In genomic region chr1:51986718-51987117, GRCh38 we compare ENCODE assay signal across 16 cellular contexts. TPM values are rescaled to one million over a fixed set of nuclear protein-coding genes. Genes with fewer than 3 reads are reported as not detected.
"Had no signal": no experiment of that assay in that cellular context is flagged by ENCODE, and none has a peak within 500 bp of the region (broad histone marks: within the 10 kb centered on the region; RNA-seq: fewer than 3 reads in every experiment).

No MANE protein-coding gene starts in this region.

- H3K27ac ChIP-seq: ascending aorta, esophagus squamous epithelium, heart left ventricle, thoracic aorta had no signal

- H3K4me3 ChIP-seq: ascending aorta, esophagus squamous epithelium, heart left ventricle, thoracic aorta had no signal

- H3K4me3 Mint-ChIP-seq: activated CD8-positive, alpha-beta T cell treated with anti-CD3 and anti-CD28 coated beads, Interleukin-2, amount 10 ng/mL, durations not matched to agents 7 days and 5 days; activated naive CD8-positive, alpha-beta T cell treated with anti-CD3 and anti-CD28 coated beads, Interleukin-2, amount 50 U/mL, for 24 hours; activated T-helper 1 cell treated with anti-CD3 and anti-CD28 coated beads, Interleukin-12 subunit alpha, Interleukin-12 subunit beta, Interleukin-2, Interleukin-4 antibody, amounts not matched to agents 30 ng/mL and 10 ng/mL and 1 ng/mL, durations not matched to agents 14 hours and 24 hours and 36 hours; neural crest cell; stimulated activated naive CD8-positive, alpha-beta T cell treated with anti-CD3 and anti-CD28 coated beads, Interleukin-15, amount 100 ng/mL, for 72 hours had no signal

- H3K9me3 Mint-ChIP-seq: activated naive CD8-positive, alpha-beta T cell treated with anti-CD3 and anti-CD28 coated beads, Interleukin-2, amount 50 U/mL, for 24 hours; activated T-helper 1 cell treated with anti-CD3 and anti-CD28 coated beads, Interleukin-12 subunit alpha, Interleukin-12 subunit beta, Interleukin-2, Interleukin-4 antibody, amounts not matched to agents 30 ng/mL and 10 ng/mL and 1 ng/mL, durations not matched to agents 14 hours and 24 hours and 36 hours; neural crest cell; stimulated activated naive CD8-positive, alpha-beta T cell treated with anti-CD3 and anti-CD28 coated beads, Interleukin-15, amount 100 ng/mL, for 72 hours had no signal

- H3K27ac Mint-ChIP-seq: activated CD8-positive, alpha-beta T cell treated with anti-CD3 and anti-CD28 coated beads, Interleukin-2, amount 10 ng/mL, durations not matched to agents 7 days and 5 days; activated naive CD8-positive, alpha-beta T cell treated with anti-CD3 and anti-CD28 coated beads, Interleukin-2, amount 50 U/mL, for 24 hours; activated T-helper 1 cell treated with anti-CD3 and anti-CD28 coated beads, Interleukin-12 subunit alpha, Interleukin-12 subunit beta, Interleukin-2, Interleukin-4 antibody, amounts not matched to agents 30 ng/mL and 10 ng/mL and 1 ng/mL, durations not matched to agents 14 hours and 24 hours and 36 hours had no signal

- H3K4me1 ChIP-seq: ascending aorta had no signal

- H3K27me3 ChIP-seq: ascending aorta had no signal

- DNase-seq: activated CD8-positive, alpha-beta memory T cell treated with anti-CD3 and anti-CD28 coated beads, Interleukin-2, amount 50 U/mL, for 48 hours; activated CD8-positive, alpha-beta T cell treated with anti-CD3 and anti-CD28 coated beads, Interleukin-2, amount 10 ng/mL, durations not matched to agents 7 days and 5 days; activated naive CD4-positive, alpha-beta T cell; activated naive CD8-positive, alpha-beta T cell treated with anti-CD3 and anti-CD28 coated beads, Interleukin-2, amount 50 U/mL, for 24 hours; esophagus squamous epithelium; foreskin fibroblast; heart left ventricle; mammary epithelial cell; stimulated activated CD4-positive, alpha-beta T cell treated with anti-CD3 and anti-CD28 coated beads, Interleukin-4, amount 100 ng/mL, for 4 hours; stimulated activated naive CD8-positive, alpha-beta T cell treated with anti-CD3 and anti-CD28 coated beads, Interleukin-15, amount 100 ng/mL, for 72 hours; T1000 had no signal

- H3K36me3 ChIP-seq: ascending aorta, esophagus squamous epithelium, heart left ventricle, thoracic aorta had no signal

- H3K9me3 ChIP-seq: ascending aorta, esophagus squamous epithelium, heart left ventricle, thoracic aorta had no signal

- H3K4me1 Mint-ChIP-seq: neural crest cell had no signal

- ATAC-seq: activated CD8-positive, alpha-beta T cell treated with anti-CD3 and anti-CD28 coated beads, Interleukin-2, amount 10 ng/mL, durations not matched to agents 7 days and 5 days; activated naive CD8-positive, alpha-beta T cell treated with anti-CD3 and anti-CD28 coated beads, Interleukin-2, amount 50 U/mL, for 24 hours; heart left ventricle; left lobe of liver; stimulated activated naive CD8-positive, alpha-beta T cell treated with anti-CD3 and anti-CD28 coated beads, Interleukin-15, amount 100 ng/mL, for 72 hours had no signal

RNA-seq across cellular contexts. Expression of gene RAB3B, which starts 3.8 kb away (rescaled TPM):
- total RNA-seq: ascending aorta, thoracic aorta had no signal
